19 cellular contexts compared by ENCODE assay signal in genomic region chr17:40060887-40061480, GRCh38. TPM values are rescaled to one million over a fixed set of nuclear protein-coding genes. Genes with fewer than 3 reads are reported as not detected.
A peak's percentile ranks its signal among the peaks of the same experiment; 100 is the strongest.
DNase-seq lines count a peak whose midpoint lies in the region; ATAC-seq, FAIRE-seq and TF ChIP-seq lines count a peak whose summit lies in the region.
"Had no signal": no experiment of that assay in that cellular context is flagged by ENCODE, and none has a peak within 500 bp of the region (broad histone marks: within the 10 kb centered on the region; RNA-seq: fewer than 3 reads in every experiment).

No MANE protein-coding gene starts in this region.

- no peak overlapping the region for H3K27ac ChIP-seq in HepG2 (ENCODE audit: extremely low read length, insufficient read depth, low read length)
- H3K27ac ChIP-seq in right lobe of liver = no peak overlapping the region
- H3K27ac ChIP-seq in layer of hippocampus (ENCODE audit: low read depth, low read length) = peak overlapping the region; percentile 25
- H3K27ac ChIP-seq: BLaER1, VCaP had no signal

- TF ChIP-seq CTCF in HepG2 (CRISPR knock-in tag; IDR thresholded peaks at IDR 0.05) = no peak
- no peak for TF ChIP-seq CTCF in right lobe of liver (IDR thresholded peaks at IDR 0.05)
- TF ChIP-seq CTCF in type B pancreatic cell (conservative IDR thresholded peaks at IDR 0.05) = no peak

- H3K4me3 ChIP-seq in HepG2 (replicated peaks in 1 of 3; ENCODE audit: insufficient read depth in 1 of 3, low read depth in 2 of 3, low read length in 3 of 3) (peak overlapping the region in 1 of 3 experiments; percentile 72; a peak in 1 of 6 replicates), right lobe of liver (no peak overlapping the region)
- H3K4me3 ChIP-seq: BLaER1, ovary, smooth muscle cell, stomach had no signal

- peaks cover 61% of the 10 kb centered on the region for H3K4me1 ChIP-seq in HepG2 (ENCODE audit: insufficient read depth, low read length)
- peaks cover 0 to 6% (median 3%) of the 10 kb centered on the region in 4 donors for H3K4me1 ChIP-seq in right lobe of liver

- no peak for FAIRE-seq in HepG2 (lab: Jason Lieb, UNC)
- FAIRE-seq: frontal cortex had no signal

- H3K4me1 Mint-ChIP-seq in T-cell (peaks cover 32 to 36% (median 35%) of the 10 kb centered on the region in 3 donors), type B pancreatic cell (ENCODE audit: unreplicated experiment) (peaks cover 27% of the 10 kb centered on the region)

- H3K79me2 ChIP-seq in HepG2 (ENCODE audit: insufficient read depth, low read length) = peaks cover 6% of the 10 kb centered on the region

- H4K20me1 ChIP-seq in HepG2 (ENCODE audit: insufficient read depth, low read length) = no peaks in the 10 kb centered on the region
- H4K20me1 ChIP-seq: BLaER1 had no signal

- no peaks in the 10 kb centered on the region for H3K9me3 Mint-ChIP-seq in T-cell
- no peaks in the 10 kb centered on the region for H3K9me3 Mint-ChIP-seq in type B pancreatic cell
- H3K9me3 Mint-ChIP-seq: activated naive CD4-positive, alpha-beta T cell treated with anti-CD3 and anti-CD28 coated beads, Interleukin-2, amount 50 U/mL, for 72 hours had no signal

- in situ Hi-C loops in HepG2 (cut with HindIII; ENCODE audit: extremely low pct_ligation_motif_present, low pct_unique_long_range_greater_than_20kb) = no loop called here

- TF ChIP-seq RAD21 in HepG2 (CRISPR knock-in tag; IDR thresholded peaks at IDR 0.05) = no peak

- WGBS in HepG2 (ENCODE audit: low lambda C conversion rate) = 36% methylated on average over 9 of the region's 9 CpGs
- 82% methylated on average over 6 of the region's 9 CpGs for WGBS in right lobe of liver (ENCODE audit: insufficient coverage, low coverage, low lambda C conversion rate, missing lambda C conversion rate)

- H3K9me3 ChIP-seq in HepG2 (ENCODE audit: low read length) (no peaks in the 10 kb centered on the region), right lobe of liver (no peaks in the 10 kb centered on the region)
- H3K9me3 ChIP-seq: BLaER1, ovary, stomach had no signal

- BruUV-seq in HepG2 (replicated peaks; lab: Mats Ljungman, UMichigan) = no TSS peak

- DNase-seq in HepG2 (ENCODE audit: low spot score) (no peak), right lobe of liver (no peak), T-cell (no peak), type B pancreatic cell (ENCODE audit: extremely low spot score, unreplicated experiment) (no peak), EL (no peak), NCI-H2227 (lab: John Stamatoyannopoulos, UW; ENCODE audit: unreplicated experiment) (no peak)
- DNase-seq: cerebellar nuclear complex, DND-41, H7, NCI-H510A, stomach had no signal

- TF ChIP-seq POLR2A in HepG2 (IDR thresholded peaks at IDR 0.05; ENCODE audit: insufficient read depth in 1 of 2, low read depth in 2 of 2, low read length in 2 of 2) (no peak), right lobe of liver (IDR thresholded peaks at IDR 0.05) (no peak)

- no peak overlapping the region for H3K9ac ChIP-seq in HepG2 (ENCODE audit: insufficient read depth, low read depth, low read length)

- ATAC-seq in HepG2 (peak; percentile 4), right lobe of liver (no peak), T-cell (replicated peaks in 1 of 4) (no peak), HG03139 (IDR thresholded peaks at IDR 0.05; ENCODE audit: unreplicated experiment) (no peak)
- ATAC-seq: activated naive CD4-positive, alpha-beta T cell treated with anti-CD3 and anti-CD28 coated beads, Interleukin-2, amount 50 U/mL, for 72 hours had no signal

- H2AFZ ChIP-seq in HepG2 (ENCODE audit: low read length) = no peak overlapping the region

- CTCF ChIA-PET in HepG2 (lab: Yijun Ruan, JAX; ENCODE audit: low intra/inter-chr PET ratio, low total read pairs) (no interaction called here), T-cell (lab: Charles Lee) (interaction anchor here (0.6 to 3.7 kb wide), 4 partner anchors 14 to 60 kb away, joined by 3 to 15 read pairs (median 4); partner anchors contain the start of gene NR1D1 (in 1 of the 2))

- no peak overlapping the region for H3K27ac Mint-ChIP-seq in T-cell
- peak overlapping the region; percentile 40 for H3K27ac Mint-ChIP-seq in type B pancreatic cell

- H3K36me3 ChIP-seq in HepG2 (replicated peaks in 1 of 2; ENCODE audit: control insufficient read depth in 1 of 2, insufficient read depth in 2 of 2, low read length in 2 of 2) = no peaks in the 10 kb centered on the region
- no peaks in the 10 kb centered on the region for H3K36me3 ChIP-seq in right lobe of liver
- H3K36me3 ChIP-seq: BLaER1, ovary, stomach had no signal

- H3K27me3 ChIP-seq in HepG2 (ENCODE audit: control insufficient read depth in 1 of 2, insufficient read depth in 2 of 2, low read length in 2 of 2) (peaks cover 4 to 40% of the 10 kb centered on the region in 2 experiments; a peak in 4 of 5 replicates), right lobe of liver (no peaks in the 10 kb centered on the region), layer of hippocampus (ENCODE audit: control insufficient read depth, insufficient read depth, low read length) (no peaks in the 10 kb centered on the region)
- H3K27me3 ChIP-seq: BLaER1, ovary, stomach had no signal

- no peak for TF ChIP-seq EP300 in HepG2 (IDR thresholded peaks at IDR 0.05; ENCODE audit: low read depth in 2 of 2, low read length in 2 of 2)
- no peak for TF ChIP-seq EP300 in HepG2 (CRISPR knock-in tag; IDR thresholded peaks at IDR 0.05; ENCODE audit: borderline replicate concordance)

- H3K4me3 Mint-ChIP-seq in T-cell = peak overlapping the region in 2 of 3 donors; percentile 86 to 88
- H3K4me3 Mint-ChIP-seq in type B pancreatic cell = peak overlapping the region; percentile 84

- POLR2A ChIA-PET in HepG2 (lab: Yijun Ruan, JAX) = interaction anchor here (1.1 to 3.8 kb wide), 2 partner anchors 11 to 38 kb away, joined by 3 to 29 read pairs; no protein-coding TSS in a partner anchor
- POLR2A ChIA-PET in T-cell (lab: Charles Lee) = no interaction called here

- peak overlapping the region; percentile 23 for H3K4me2 ChIP-seq in HepG2 (ENCODE audit: low read depth, low read length)
- H3K4me2 ChIP-seq: smooth muscle cell had no signal

- H3K27me3 Mint-ChIP-seq in T-cell (peaks cover 0 to 7% of the 10 kb centered on the region in 2 donors), type B pancreatic cell (peaks cover 15% of the 10 kb centered on the region)

- intact Hi-C loops in HepG2 (cut with micrococcal nuclease; ENCODE audit: unreplicated experiment) = no loop called here
- intact Hi-C loops in right lobe of liver (cut with DNase I) = no loop called here

- H3K36me3 Mint-ChIP-seq in T-cell (no peaks in the 10 kb centered on the region), type B pancreatic cell (no peaks in the 10 kb centered on the region)
- H3K36me3 Mint-ChIP-seq: activated naive CD4-positive, alpha-beta T cell treated with anti-CD3 and anti-CD28 coated beads, Interleukin-2, amount 50 U/mL, for 72 hours had no signal

RNA-seq across cellular contexts. Expression of gene THRA, which starts 1.8 kb away (rescaled TPM):
- total RNA-seq in HepG2 (2016; rRNA removed; fragmentation: Illumina TruSeq; extraction: Trizol) (9.9 and 10.4 TPM in 2 replicates), right lobe of liver (1 to 10 TPM; 3.7 to 9.4 (median 7.7) TPM), T-cell (10 to 100 TPM; 30.4 to 54.0 (median 48.9) TPM), type B pancreatic cell (ENCODE audit: low replicate concordance) (18.3 and 37.0 TPM in 2 replicates)
- total RNA-seq in HepG2 (2016; cell fraction: cytosol; rRNA removed; fragmentation: Illumina TruSeq; extraction: Trizol; ENCODE audit: low read depth) = 4.9 and 5.0 TPM in 2 replicates
- total RNA-seq in HepG2 (2016; cell fraction: insoluble cytoplasmic fraction; rRNA removed; fragmentation: Illumina TruSeq; extraction: Trizol) = 8.1 and 10.9 TPM in 2 replicates
- 12.8 TPM in 2 replicates for total RNA-seq in HepG2 (2016; cell fraction: membrane; rRNA removed; fragmentation: Illumina TruSeq; extraction: Trizol)
- total RNA-seq in HepG2 (2016; cell fraction: nucleus; rRNA removed; fragmentation: Illumina TruSeq; extraction: Trizol) = 5.9 and 6.8 TPM in 2 replicates
- 8.0 and 8.6 TPM in 2 replicates for polyA plus RNA-seq in HepG2 (2011; rRNA removed)
- 7.7 and 8.0 TPM in 2 replicates for polyA plus RNA-seq in HepG2 (2011; cell fraction: cytosol; rRNA removed)
- polyA plus RNA-seq in HepG2 (2011; cell fraction: nucleus; rRNA removed) = 12.1 and 13.6 TPM in 2 replicates
- 11.6 and 15.5 TPM in 2 replicates for polyA plus RNA-seq in HepG2 (2012)
- 4.3 TPM in 2 replicates for polyA plus RNA-seq in HepG2 (2016; cell fraction: cytosol; fragmentation: Illumina TruSeq; extraction: Trizol; ENCODE audit: low read depth)
- 8.0 and 12.4 TPM in 2 replicates for polyA plus RNA-seq in HepG2 (2016; cell fraction: insoluble cytoplasmic fraction; fragmentation: Illumina TruSeq; extraction: Trizol; ENCODE audit: low read depth)
- polyA plus RNA-seq in HepG2 (2016; cell fraction: membrane; fragmentation: Illumina TruSeq; extraction: Trizol; ENCODE audit: low read depth) = 9.9 and 10.7 TPM in 2 replicates
- polyA plus RNA-seq in HepG2 (2016; cell fraction: nucleus; fragmentation: Illumina TruSeq; extraction: Trizol; ENCODE audit: insufficient read depth, low read depth) = 11.5 and 12.3 TPM in 2 replicates
- polyA minus RNA-seq in HepG2 (2011; rRNA and poly(A)+ RNA removed; ENCODE audit: low replicate concordance) = 14.3 and 17.9 TPM in 2 replicates
- 5.3 and 7.4 TPM in 2 replicates for polyA minus RNA-seq in HepG2 (2011; cell fraction: cytosol; rRNA and poly(A)+ RNA removed)
- polyA minus RNA-seq in HepG2 (2011; cell fraction: nucleus; rRNA and poly(A)+ RNA removed) = 7.2 and 7.5 TPM in 2 replicates

RNA-seq across cellular contexts. Expression of gene MED24, which starts 6.8 kb away (rescaled TPM):
- total RNA-seq in HepG2 (2016; rRNA removed; fragmentation: Illumina TruSeq; extraction: Trizol) = 51.1 and 66.5 TPM in 2 replicates
- 14.5 and 17.6 TPM in 2 replicates for total RNA-seq in HepG2 (2016; cell fraction: cytosol; rRNA removed; fragmentation: Illumina TruSeq; extraction: Trizol; ENCODE audit: low read depth)
- total RNA-seq in HepG2 (2016; cell fraction: insoluble cytoplasmic fraction; rRNA removed; fragmentation: Illumina TruSeq; extraction: Trizol) = 50.7 and 65.1 TPM in 2 replicates
- 26.0 and 27.2 TPM in 2 replicates for total RNA-seq in HepG2 (2016; cell fraction: membrane; rRNA removed; fragmentation: Illumina TruSeq; extraction: Trizol)
- 65.1 and 70.6 TPM in 2 replicates for total RNA-seq in HepG2 (2016; cell fraction: nucleus; rRNA removed; fragmentation: Illumina TruSeq; extraction: Trizol)
- 67.7 and 78.0 TPM in 2 replicates for polyA plus RNA-seq in HepG2 (2011; rRNA removed)
- polyA plus RNA-seq in HepG2 (2011; cell fraction: cytosol; rRNA removed) = 28.7 and 32.2 TPM in 2 replicates
- 613 and 896 TPM in 2 replicates for polyA plus RNA-seq in HepG2 (2011; cell fraction: nucleus; rRNA removed)
- 70.6 and 74.6 TPM in 2 replicates for polyA plus RNA-seq in HepG2 (2012)
- polyA plus RNA-seq in HepG2 (2016; cell fraction: cytosol; fragmentation: Illumina TruSeq; extraction: Trizol; ENCODE audit: low read depth) = 9.7 and 12.0 TPM in 2 replicates
- polyA plus RNA-seq in HepG2 (2016; cell fraction: insoluble cytoplasmic fraction; fragmentation: Illumina TruSeq; extraction: Trizol; ENCODE audit: low read depth) = 46.8 and 59.5 TPM in 2 replicates
- polyA plus RNA-seq in HepG2 (2016; cell fraction: membrane; fragmentation: Illumina TruSeq; extraction: Trizol; ENCODE audit: low read depth) = 20.4 and 23.8 TPM in 2 replicates
- polyA plus RNA-seq in HepG2 (2016; cell fraction: nucleus; fragmentation: Illumina TruSeq; extraction: Trizol; ENCODE audit: insufficient read depth, low read depth) = 182 and 188 TPM in 2 replicates
- 133 and 240 TPM in 2 replicates for polyA minus RNA-seq in HepG2 (2011; rRNA and poly(A)+ RNA removed; ENCODE audit: low replicate concordance)
- polyA minus RNA-seq in HepG2 (2011; cell fraction: cytosol; rRNA and poly(A)+ RNA removed) = 49.1 and 58.4 TPM in 2 replicates
- polyA minus RNA-seq in HepG2 (2011; cell fraction: nucleus; rRNA and poly(A)+ RNA removed) = 159 and 161 TPM in 2 replicates
- total RNA-seq in right lobe of liver = 10 to 100 TPM; 29.0 to 38.2 (median 35.9) TPM
- 100 to 1,000 TPM in 1 of 5 donors, 10 to 100 TPM in 4; 75.9 to 104 (median 87.0) TPM for total RNA-seq in T-cell
- total RNA-seq in type B pancreatic cell (ENCODE audit: low replicate concordance) = 93.2 and 123 TPM in 2 replicates

RNA-seq across cellular contexts. Expression of gene NR1D1, which starts 39.4 kb away (rescaled TPM):
- total RNA-seq in HepG2 (2016; rRNA removed; fragmentation: Illumina TruSeq; extraction: Trizol) = 1.4 and 2.1 TPM in 2 replicates
- 0.88 and 1.1 TPM in 2 replicates for total RNA-seq in HepG2 (2016; cell fraction: cytosol; rRNA removed; fragmentation: Illumina TruSeq; extraction: Trizol; ENCODE audit: low read depth)
- 1.2 and 1.8 TPM in 2 replicates for total RNA-seq in HepG2 (2016; cell fraction: insoluble cytoplasmic fraction; rRNA removed; fragmentation: Illumina TruSeq; extraction: Trizol)
- total RNA-seq in HepG2 (2016; cell fraction: membrane; rRNA removed; fragmentation: Illumina TruSeq; extraction: Trizol) = 2.2 and 2.4 TPM in 2 replicates
- total RNA-seq in HepG2 (2016; cell fraction: nucleus; rRNA removed; fragmentation: Illumina TruSeq; extraction: Trizol) = 3.4 and 4.3 TPM in 2 replicates
- 2.7 and 3.6 TPM in 2 replicates for polyA plus RNA-seq in HepG2 (2011; rRNA removed)
- 1.5 and 1.6 TPM in 2 replicates for polyA plus RNA-seq in HepG2 (2011; cell fraction: cytosol; rRNA removed)
- 20.3 and 22.7 TPM in 2 replicates for polyA plus RNA-seq in HepG2 (2011; cell fraction: nucleus; rRNA removed)
- polyA plus RNA-seq in HepG2 (2012) = 11.1 and 19.6 TPM in 2 replicates
- polyA plus RNA-seq in HepG2 (2016; cell fraction: cytosol; fragmentation: Illumina TruSeq; extraction: Trizol; ENCODE audit: low read depth) = 0.95 and 1.1 TPM in 2 replicates
- 3.8 and 5.8 TPM in 2 replicates for polyA plus RNA-seq in HepG2 (2016; cell fraction: insoluble cytoplasmic fraction; fragmentation: Illumina TruSeq; extraction: Trizol; ENCODE audit: low read depth)
- 2.5 and 3.4 TPM in 2 replicates for polyA plus RNA-seq in HepG2 (2016; cell fraction: membrane; fragmentation: Illumina TruSeq; extraction: Trizol; ENCODE audit: low read depth)
- polyA plus RNA-seq in HepG2 (2016; cell fraction: nucleus; fragmentation: Illumina TruSeq; extraction: Trizol; ENCODE audit: insufficient read depth, low read depth) = 9.5 and 10.0 TPM in 2 replicates
- 3.3 and 6.7 TPM in 2 replicates for polyA minus RNA-seq in HepG2 (2011; rRNA and poly(A)+ RNA removed; ENCODE audit: low replicate concordance)
- polyA minus RNA-seq in HepG2 (2011; cell fraction: cytosol; rRNA and poly(A)+ RNA removed) = 4.5 and 6.5 TPM in 2 replicates
- polyA minus RNA-seq in HepG2 (2011; cell fraction: nucleus; rRNA and poly(A)+ RNA removed) = 7.6 and 8.1 TPM in 2 replicates
- total RNA-seq in right lobe of liver = 10 to 100 TPM in 4 of 6 experiments, 1 to 10 TPM in 2; 6.9 to 29.8 (median 16.0) TPM
- 10 to 100 TPM; 11.5 to 33.6 (median 21.9) TPM for total RNA-seq in T-cell
- total RNA-seq in type B pancreatic cell (ENCODE audit: low replicate concordance) = 5.7 and 9.5 TPM in 2 replicates

RNA-seq across cellular contexts. Expression of gene CSF3, which starts 45.7 kb away (rescaled TPM):
- total RNA-seq in HepG2 (2016; rRNA removed; fragmentation: Illumina TruSeq; extraction: Trizol) (not detected in 2 replicates), right lobe of liver (under 1 TPM in 1 of 6 experiments, not detected in 5; 0.31 TPM), T-cell (not detected), type B pancreatic cell (ENCODE audit: low replicate concordance) (not detected in 2 replicates)
- total RNA-seq in HepG2 (2016; cell fraction: cytosol; rRNA removed; fragmentation: Illumina TruSeq; extraction: Trizol; ENCODE audit: low read depth) = not detected in 2 replicates
- not detected in 2 replicates for total RNA-seq in HepG2 (2016; cell fraction: insoluble cytoplasmic fraction; rRNA removed; fragmentation: Illumina TruSeq; extraction: Trizol)
- total RNA-seq in HepG2 (2016; cell fraction: membrane; rRNA removed; fragmentation: Illumina TruSeq; extraction: Trizol) = not detected in 2 replicates
- not detected in 2 replicates for total RNA-seq in HepG2 (2016; cell fraction: nucleus; rRNA removed; fragmentation: Illumina TruSeq; extraction: Trizol)
- 0.07 and 0.09 TPM in 2 replicates for polyA plus RNA-seq in HepG2 (2011; rRNA removed)
- 0.03 and 0.12 TPM in 2 replicates for polyA plus RNA-seq in HepG2 (2011; cell fraction: cytosol; rRNA removed)
- 0.23 and 0.47 TPM in 2 replicates for polyA plus RNA-seq in HepG2 (2011; cell fraction: nucleus; rRNA removed)
- not detected in 2 replicates for polyA plus RNA-seq in HepG2 (2012)
- not detected in 2 replicates for polyA plus RNA-seq in HepG2 (2016; cell fraction: cytosol; fragmentation: Illumina TruSeq; extraction: Trizol; ENCODE audit: low read depth)
- polyA plus RNA-seq in HepG2 (2016; cell fraction: insoluble cytoplasmic fraction; fragmentation: Illumina TruSeq; extraction: Trizol; ENCODE audit: low read depth) = not detected in 2 replicates
- polyA plus RNA-seq in HepG2 (2016; cell fraction: membrane; fragmentation: Illumina TruSeq; extraction: Trizol; ENCODE audit: low read depth) = not detected in 2 replicates
- 0.39 TPM in 1 of 2 replicates, not detected in the other for polyA plus RNA-seq in HepG2 (2016; cell fraction: nucleus; fragmentation: Illumina TruSeq; extraction: Trizol; ENCODE audit: insufficient read depth, low read depth)
- polyA minus RNA-seq in HepG2 (2011; rRNA and poly(A)+ RNA removed; ENCODE audit: low replicate concordance) = 0.40 TPM in 1 of 2 replicates, not detected in the other
- polyA minus RNA-seq in HepG2 (2011; cell fraction: cytosol; rRNA and poly(A)+ RNA removed) = not detected in 2 replicates
- polyA minus RNA-seq in HepG2 (2011; cell fraction: nucleus; rRNA and poly(A)+ RNA removed) = not detected in 2 replicates
- total RNA-seq: activated naive CD4-positive, alpha-beta T cell treated with anti-CD3 and anti-CD28 coated beads, Interleukin-2, amount 50 U/mL, for 72 hours; frontal cortex; smooth muscle cell had no signal
- polyA plus RNA-seq: smooth muscle cell had no signal
